ENCODE assay signal across 12 cellular contexts in the genomic region with DNA sequence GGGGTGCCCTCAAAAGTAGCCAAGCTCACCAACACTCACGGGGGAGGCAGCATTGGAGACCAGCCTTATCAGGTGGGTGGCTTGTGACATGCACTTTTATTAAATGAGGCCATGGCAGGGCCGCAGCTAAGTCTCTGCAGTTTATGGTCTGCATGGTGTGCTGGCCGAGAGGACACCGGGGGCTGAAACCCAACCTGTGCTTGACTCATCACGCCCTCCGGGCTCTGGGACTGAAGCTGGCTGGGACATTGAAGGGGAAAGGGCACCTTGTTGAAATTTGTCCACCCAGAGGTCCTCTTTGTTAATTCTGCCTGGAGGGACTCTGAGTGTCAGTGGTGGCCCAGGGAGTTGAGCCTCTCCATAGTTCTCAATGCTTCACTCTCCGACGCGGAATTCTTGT. TPM values are rescaled to one million over a fixed set of nuclear protein-coding genes. Genes with fewer than 3 reads are reported as not detected.
A peak's percentile ranks its signal among the peaks of the same experiment; 100 is the strongest.
DNase-seq lines count a peak whose midpoint lies in the region; ATAC-seq, FAIRE-seq and TF ChIP-seq lines count a peak whose summit lies in the region.
"Had no signal": no experiment of that assay in that cellular context is flagged by ENCODE, and none has a peak within 500 bp of the region (broad histone marks: within the 10 kb centered on the region; RNA-seq: fewer than 3 reads in every experiment).

No MANE protein-coding gene starts in this region.

- intact Hi-C loops in lower lobe of right lung (cut with DNase I) = loop anchor here (5.0 kb wide), 1 partner anchor 95 kb away; no protein-coding TSS in a partner anchor

- ATAC-seq in A549 (peak in 1 of 2 experiments; percentile 5; a peak in 3 of 6 replicates), lower lobe of right lung (peak in 1 of 2 donors; percentile 3), GM19467 (IDR thresholded peaks at IDR 0.05; ENCODE audit: unreplicated experiment) (no peak), HG02852 (IDR thresholded peaks at IDR 0.05; ENCODE audit: unreplicated experiment) (no peak)

- peak overlapping the region; percentile 73 for H3K4me2 ChIP-seq in A549

- H3K9me3 ChIP-seq in A549 (no peaks in the 10 kb centered on the region), HUES6 (ENCODE audit: control insufficient read depth, insufficient read depth, low read depth, low read length) (no peaks in the 10 kb centered on the region), lower lobe of right lung (no peaks in the 10 kb centered on the region), HAP-1 (no peaks in the 10 kb centered on the region)
- H3K9me3 ChIP-seq: colonic mucosa had no signal

- 85% methylated on average over 8 of the region's 9 CpGs for WGBS in A549 (ENCODE audit: missing lambda C conversion rate)

- DNase-seq in A549 (ENCODE audit: low read depth in 1 of 2, low spot score in 1 of 2) = no peak
- no peak for DNase-seq in caudate nucleus (lab: John Stamatoyannopoulos, UW)
- no peak for DNase-seq in lower lobe of right lung
- DNase-seq in dedifferentiated amniotic fluid mesenchymal stem cell (ENCODE audit: extremely low spot score) = no peak
- no peak for DNase-seq in HAP-1 (ENCODE audit: low spot score in 2 of 2)
- DNase-seq: NCI-H2081 treated with DMSO at 0.1 percent for 48 hours had no signal

- no peak overlapping the region for H3K9ac ChIP-seq in HUES6 (ENCODE audit: low read length)

- CTCF ChIA-PET in A549 (lab: Yijun Ruan, JAX) = interaction anchor here (0.6 to 35.7 kb wide), 39 partner anchors 10 to 302 kb away, joined by 3 to 700 read pairs (median 4); a partner anchor contains a TSS

- H3K27me3 ChIP-seq in HUES6 (ENCODE audit: control insufficient read depth, insufficient read depth, low read length) (0 out of 2 replicates have a peak, but pooled peaks cover 8% of the 10 kb centered on the region), lower lobe of right lung (ENCODE audit: low read depth) (peaks cover 8% of the 10 kb centered on the region), HAP-1 (ENCODE audit: low read depth) (peaks cover 9% of the 10 kb centered on the region)
- H3K27me3 ChIP-seq: colonic mucosa had no signal

- TF ChIP-seq EP300 in A549 (IDR thresholded peaks at IDR 0.05) = no peak

- H3K4me1 ChIP-seq in A549 (peaks cover 9% of the 10 kb centered on the region; the same call in 1 of the 3 replicates), HUES6 (ENCODE audit: control insufficient read depth, insufficient read depth, low read length) (peaks cover 20% of the 10 kb centered on the region), lower lobe of right lung (peaks cover 16% of the 10 kb centered on the region), HAP-1 (peaks cover 4% of the 10 kb centered on the region; the same call in 1 of the 2 replicates)

- H3K4me3 ChIP-seq in A549 = no peak overlapping the region
- H3K4me3 ChIP-seq in HUES6 (ENCODE audit: low read depth, low read length) = peak overlapping the region; percentile 51; the same call in 1 of the 2 replicates
- H3K4me3 ChIP-seq in lower lobe of right lung = no peak overlapping the region
- H3K4me3 ChIP-seq in HAP-1 = no peak overlapping the region
- H3K4me3 ChIP-seq: colonic mucosa had no signal

- no peak for TF ChIP-seq RAD21 in A549 (conservative IDR thresholded peaks at IDR 0.05 in 1 of 2, IDR thresholded peaks at IDR 0.05 in 1 of 2)

- H3K27ac ChIP-seq in A549 = peak overlapping the region in 1 of 2 experiments; percentile 55; a peak in 2 of 6 replicates
- H3K27ac ChIP-seq in HUES6 (ENCODE audit: low read depth, low read length) = no peak overlapping the region
- peak overlapping the region; percentile 54 for H3K27ac ChIP-seq in caudate nucleus (ENCODE audit: low read depth, low read length)
- peak overlapping the region; percentile 31 for H3K27ac ChIP-seq in lower lobe of right lung
- H3K27ac ChIP-seq: colonic mucosa, SK-N-MC had no signal

- FAIRE-seq in A549 (lab: Jason Lieb, UNC) = no peak

- POLR2A ChIA-PET in A549 (lab: Yijun Ruan, JAX) = interaction anchor here (0.8 to 1.0 kb wide), 2 partner anchors 92 to 621 kb away, joined by 3 to 4 read pairs; no protein-coding TSS in a partner anchor

- TF ChIP-seq POLR2A in A549 (IDR thresholded peaks at IDR 0.05; ENCODE audit: low read length) = no peak

- no peaks in the 10 kb centered on the region for H3K36me3 ChIP-seq in HUES6 (ENCODE audit: control insufficient read depth, insufficient read depth, low read length)
- no peaks in the 10 kb centered on the region for H3K36me3 ChIP-seq in lower lobe of right lung
- H3K36me3 ChIP-seq in HAP-1 (replicated peaks) = no peaks in the 10 kb centered on the region
- H3K36me3 ChIP-seq: colonic mucosa had no signal

- TF ChIP-seq CTCF in A549 (IDR thresholded peaks at IDR 0.05) (no peak), lower lobe of right lung (IDR thresholded peaks at IDR 0.05) (no peak)

- in situ Hi-C loops in HAP-1 (cut with MboI; ENCODE audit: low sequenced_read_pairs) = no loop called here

TF ChIP-seq in A549, 52 proteins besides CTCF, POLR2A, EP300 and RAD21:
- TF ChIP-seq JUN (IDR thresholded peaks at IDR 0.05) (no peak), CBX2 (IDR thresholded peaks at IDR 0.05; ENCODE audit: borderline replicate concordance, low read depth) (no peak), SMC3 (IDR thresholded peaks at IDR 0.05) (no peak), BHLHE40 (IDR thresholded peaks at IDR 0.05; ENCODE audit: low read depth, low read length) (no peak), FOSL2 (IDR thresholded peaks at IDR 0.05) (no peak), FOSL2 (CRISPR knock-in tag; IDR thresholded peaks at IDR 0.05) (no peak), KDM1A (IDR thresholded peaks at IDR 0.05; ENCODE audit: low read depth) (no peak), NR3C1 (IDR thresholded peaks at IDR 0.05) (no peak), TFCP2L1 (CRISPR knock-in tag; IDR thresholded peaks at IDR 0.05) (no peak), HOXB5 (CRISPR knock-in tag; IDR thresholded peaks at IDR 0.05) (no peak), NFE2L2 (conservative IDR thresholded peaks at IDR 0.05; ENCODE audit: low read length) (no peak), EHMT2 (IDR thresholded peaks at IDR 0.05; ENCODE audit: low read depth) (no peak), CHD4 (IDR thresholded peaks at IDR 0.05; ENCODE audit: borderline replicate concordance) (no peak)
- TF ChIP-seq, protein P1, sequence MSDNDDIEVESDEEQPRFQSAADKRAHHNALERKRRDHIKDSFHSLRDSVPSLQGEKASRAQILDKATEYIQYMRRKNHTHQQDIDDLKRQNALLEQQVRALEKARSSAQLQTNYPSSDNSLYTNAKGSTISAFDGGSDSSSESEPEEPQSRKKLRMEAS (IDR thresholded peaks at IDR 0.05) = no peak
- TF ChIP-seq, protein P2, sequence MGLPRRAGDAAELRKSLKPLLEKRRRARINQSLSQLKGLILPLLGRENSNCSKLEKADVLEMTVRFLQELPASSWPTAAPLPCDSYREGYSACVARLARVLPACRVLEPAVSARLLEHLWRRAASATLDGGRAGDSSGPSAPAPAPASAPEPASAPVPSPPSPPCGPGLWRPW (IDR thresholded peaks at IDR 0.05) = no peak
- TF ChIP-seq, protein P3, sequence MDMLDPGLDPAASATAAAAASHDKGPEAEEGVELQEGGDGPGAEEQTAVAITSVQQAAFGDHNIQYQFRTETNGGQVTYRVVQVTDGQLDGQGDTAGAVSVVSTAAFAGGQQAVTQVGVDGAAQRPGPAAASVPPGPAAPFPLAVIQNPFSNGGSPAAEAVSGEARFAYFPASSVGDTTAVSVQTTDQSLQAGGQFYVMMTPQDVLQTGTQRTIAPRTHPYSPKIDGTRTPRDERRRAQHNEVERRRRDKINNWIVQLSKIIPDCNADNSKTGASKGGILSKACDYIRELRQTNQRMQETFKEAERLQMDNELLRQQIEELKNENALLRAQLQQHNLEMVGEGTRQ (IDR thresholded peaks at IDR 0.05) = no peak
- TF ChIP-seq, protein P4, sequence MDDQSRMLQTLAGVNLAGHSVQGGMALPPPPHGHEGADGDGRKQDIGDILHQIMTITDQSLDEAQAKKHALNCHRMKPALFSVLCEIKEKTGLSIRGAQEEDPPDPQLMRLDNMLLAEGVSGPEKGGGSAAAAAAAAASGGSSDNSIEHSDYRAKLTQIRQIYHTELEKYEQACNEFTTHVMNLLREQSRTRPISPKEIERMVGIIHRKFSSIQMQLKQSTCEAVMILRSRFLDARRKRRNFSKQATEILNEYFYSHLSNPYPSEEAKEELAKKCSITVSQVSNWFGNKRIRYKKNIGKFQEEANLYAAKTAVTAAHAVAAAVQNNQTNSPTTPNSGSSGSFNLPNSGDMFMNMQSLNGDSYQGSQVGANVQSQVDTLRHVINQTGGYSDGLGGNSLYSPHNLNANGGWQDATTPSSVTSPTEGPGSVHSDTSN (IDR thresholded peaks at IDR 0.05) = no peak

RNA-seq across cellular contexts. Expression of a gene that starts 17.7 kb away (rescaled TPM):
- polyA plus RNA-seq in A549 (2011; rRNA removed) (not detected in 2 replicates), A549 (2017; fragmentation: RNase III; extraction: RNeasy Plus Mini Kit Qiagen cat#74134 plus additional on column Dnase treatment) (not detected in 3 replicates)
- polyA plus RNA-seq in A549 (2012; cell fraction: cytosol; rRNA removed) = not detected in 2 replicates
- polyA plus RNA-seq in A549 (2012; cell fraction: nucleus; rRNA removed) = not detected in 2 replicates
- polyA minus RNA-seq in A549 (2011; rRNA and poly(A)+ RNA removed) = not detected in 2 replicates
- not detected for total RNA-seq in lower lobe of right lung
- total RNA-seq: colonic mucosa, fibroblast of lung had no signal
- polyA plus RNA-seq: fibroblast of lung had no signal

RNA-seq across cellular contexts. Expression of a gene that starts 58.7 kb away (rescaled TPM):
- polyA plus RNA-seq in A549 (2011; rRNA removed) = 18.5 and 19.2 TPM in 2 replicates
- 14.2 and 15.7 TPM in 2 replicates for polyA plus RNA-seq in A549 (2012; cell fraction: cytosol; rRNA removed)
- polyA plus RNA-seq in A549 (2012; cell fraction: nucleus; rRNA removed) = 22.9 and 29.1 TPM in 2 replicates
- 14.7 to 27.5 TPM (median 25.1 TPM) in 3 replicates for polyA plus RNA-seq in A549 (2017; fragmentation: RNase III; extraction: RNeasy Plus Mini Kit Qiagen cat#74134 plus additional on column Dnase treatment)
- polyA minus RNA-seq in A549 (2011; rRNA and poly(A)+ RNA removed) = 16.5 and 19.3 TPM in 2 replicates
- total RNA-seq in lower lobe of right lung = 52.7 TPM
